In genomic region chrX:63784346-63784901, GRCh38 we compare ENCODE assay signal across 11 cellular contexts. TPM values are rescaled to one million over a fixed set of nuclear protein-coding genes. Genes with fewer than 3 reads are reported as not detected.
DNase-seq lines count a peak whose midpoint lies in the region; ATAC-seq and TF ChIP-seq lines count a peak whose summit lies in the region.
"Had no signal": no experiment of that assay in that cellular context is flagged by ENCODE, and none has a peak within 500 bp of the region (broad histone marks: within the 10 kb centered on the region; RNA-seq: fewer than 3 reads in every experiment).

No MANE protein-coding gene starts in this region.

- no peak for DNase-seq in AG10803 (ENCODE audit: low read depth)
- no peak for DNase-seq in T-helper 17 cell
- peak in 1 of 5 donors; percentile 14 for DNase-seq in heart left ventricle
- DNase-seq in osteoblast (ENCODE audit: insufficient read length, low spot score, missing footprints) = peak; percentile 50
- DNase-seq in GM19240 (ENCODE audit: insufficient read length, low spot score) = no peak
- DNase-seq in NOMO-1 (lab: John Stamatoyannopoulos, UW; ENCODE audit: unreplicated experiment in 2 of 2) = no peak
- no peak for DNase-seq in stimulated activated CD4-positive, alpha-beta T cell treated with anti-CD3 and anti-CD28 coated beads, Interleukin-4, amount 100 ng/mL, for 4 hours
- DNase-seq: activated CD4-positive, alpha-beta T cell treated with anti-CD3 and anti-CD28 coated beads for 4 hours; CD4-positive, CD25-positive, alpha-beta regulatory T cell; NCI-H510A treated with DMSO at 0.1 percent for 48 hours had no signal

- 13 to 61% (median 25%) methylated on average over 3 to 4 of the region's 4 CpGs for WGBS in heart left ventricle, 4 donors

- peak overlapping the region; percentile 86 for H2AFZ ChIP-seq in osteoblast (ENCODE audit: low read length)

- H3K79me2 ChIP-seq in osteoblast (ENCODE audit: insufficient read depth, low read length) = no peaks in the 10 kb centered on the region

- H3K36me3 ChIP-seq in heart left ventricle (no peaks in the 10 kb centered on the region), osteoblast (ENCODE audit: insufficient read depth, low read length) (no peaks in the 10 kb centered on the region)

- H3K4me1 Mint-ChIP-seq in T-helper 17 cell = no peaks in the 10 kb centered on the region
- H3K4me1 Mint-ChIP-seq: CD4-positive, CD25-positive, alpha-beta regulatory T cell had no signal

- no peaks in the 10 kb centered on the region for H4K20me1 ChIP-seq in osteoblast (ENCODE audit: insufficient read depth, low read length)

- intact Hi-C loops in heart left ventricle (cut with DNase I) = loop anchor here in 1 of 10 donors (10.0 kb wide), 1 partner anchor 70 kb away; no protein-coding TSS in a partner anchor

- H3K27ac Mint-ChIP-seq in T-helper 17 cell = no peak overlapping the region
- H3K27ac Mint-ChIP-seq: CD4-positive, CD25-positive, alpha-beta regulatory T cell had no signal

- H3K4me3 ChIP-seq in AG10803 (ENCODE audit: low read length) (peak overlapping the region; percentile 45), heart left ventricle (peak overlapping the region in 11 of 12 donors; percentile 35 to 62 (median 52)), osteoblast (ENCODE audit: insufficient read depth, low read length) (peak overlapping the region; percentile 68)

- H3K27ac ChIP-seq in heart left ventricle (peak overlapping the region in 8 of 12 donors; percentile 18 to 58 (median 52)), osteoblast (ENCODE audit: low read depth, low read length) (no peak overlapping the region)

- peak overlapping the region; percentile 58 for H3K4me3 Mint-ChIP-seq in T-helper 17 cell

- H3K36me3 Mint-ChIP-seq in T-helper 17 cell (ENCODE audit: low read depth) = no peaks in the 10 kb centered on the region
- H3K36me3 Mint-ChIP-seq: CD4-positive, CD25-positive, alpha-beta regulatory T cell had no signal

- no peak for ATAC-seq in T-helper 17 cell
- peak; percentile 40 to 55 (median 52) for ATAC-seq in heart left ventricle
- no peak for ATAC-seq in activated CD4-positive, CD25-positive, alpha-beta regulatory T cell treated with anti-CD3 and anti-CD28 coated beads, Interleukin-2, amount 50 U/mL, for 24 hours

- peak overlapping the region; percentile 67 for H3K4me2 ChIP-seq in osteoblast (ENCODE audit: insufficient read depth, low read length)

- H3K4me1 ChIP-seq in heart left ventricle = peaks cover 0 to 4% (median 0%) of the 10 kb centered on the region in 12 donors
- no peaks in the 10 kb centered on the region for H3K4me1 ChIP-seq in osteoblast (ENCODE audit: insufficient read depth, low read length)

- peaks cover 14% of the 10 kb centered on the region for H3K27me3 Mint-ChIP-seq in T-helper 17 cell
- H3K27me3 Mint-ChIP-seq: CD4-positive, CD25-positive, alpha-beta regulatory T cell had no signal

- H3K27me3 ChIP-seq in heart left ventricle (peaks cover 0 to 11% (median 0%) of the 10 kb centered on the region in 9 donors), osteoblast (ENCODE audit: insufficient read depth, low read length) (no peaks in the 10 kb centered on the region)

- TF ChIP-seq CTCF in AG10803 (conservative IDR thresholded peaks at IDR 0.05; ENCODE audit: low read length) (no peak), heart left ventricle (IDR thresholded peaks at IDR 0.05) (no peak), osteoblast (IDR thresholded peaks at IDR 0.05; ENCODE audit: extremely low read depth, low read depth, low read length) (no peak)

- no peak for TF ChIP-seq POLR2A in heart left ventricle (IDR thresholded peaks at IDR 0.05)

- H3K9me3 ChIP-seq in T-helper 17 cell (ENCODE audit: control insufficient read depth, low read length, poor library complexity, severe bottlenecking) (no peaks in the 10 kb centered on the region), heart left ventricle (peaks cover 0 to 6% (median 0%) of the 10 kb centered on the region in 12 donors), osteoblast (ENCODE audit: low read depth, low read length) (no peaks in the 10 kb centered on the region)

RNA-seq across cellular contexts. Expression of gene ARHGEF9, which starts 0.6 kb away (rescaled TPM):
- total RNA-seq in T-helper 17 cell (10 to 100 TPM; 15.2 to 16.2 TPM), heart left ventricle (10 to 100 TPM; 34.4 to 57.7 (median 41.9) TPM), osteoblast (16.3 and 17.7 TPM in 2 replicates)
- 10 to 100 TPM; 13.0 to 36.1 TPM for polyA plus RNA-seq in heart left ventricle

Comparison
In these comparisons a context has a peak if more than half of its experiments do, and no peak if none do; other contexts are left out.
1. ATAC-seq: peak in heart left ventricle (4 of 4); none in T-helper 17 cell (single experiment) and activated CD4-positive, CD25-positive, alpha-beta regulatory T cell treated with anti-CD3 and anti-CD28 coated beads, Interleukin-2, amount 50 U/mL, for 24 hours (0 of 2).
2. Peak in every context shown above with its lines, with median percentiles within 50 percentile points of each other: H3K4me3 ChIP-seq.